ENCODE assay signal across 8 cellular contexts in genomic region chrX:118975831-118976598, GRCh38. TPM values are rescaled to one million over a fixed set of nuclear protein-coding genes. Genes with fewer than 3 reads are reported as not detected.
DNase-seq lines count a peak whose midpoint lies in the region; ATAC-seq and TF ChIP-seq lines count a peak whose summit lies in the region.

No MANE protein-coding gene starts in this region.

- H3K9me3 Mint-ChIP-seq in activated naive CD8-positive, alpha-beta T cell treated with anti-CD3 and anti-CD28 coated beads, Interleukin-2, amount 10 ng/mL, durations not matched to agents 7 days and 5 days = no peaks in the 10 kb centered on the region

- H3K4me1 Mint-ChIP-seq in activated naive CD8-positive, alpha-beta T cell treated with anti-CD3 and anti-CD28 coated beads, Interleukin-2, amount 10 ng/mL, durations not matched to agents 7 days and 5 days = peaks cover 6% of the 10 kb centered on the region

- DNase-seq in SIG-M5 treated with dmso at 0.1 percent for 504 hours (lab: John Stamatoyannopoulos, UW; ENCODE audit: unreplicated experiment) = peak; percentile 74
- DNase-seq in SIG-M5 (lab: John Stamatoyannopoulos, UW) = no peak
- DNase-seq in SKM-1 (lab: John Stamatoyannopoulos, UW; ENCODE audit: unreplicated experiment) = peak; percentile 19
- peak; percentile 53 for DNase-seq in activated naive CD8-positive, alpha-beta T cell treated with anti-CD3 and anti-CD28 coated beads, Interleukin-2, amount 10 ng/mL, durations not matched to agents 7 days and 5 days
- DNase-seq in heart left ventricle = peak; percentile 35 to 83 (median 72)
- peak; percentile 88 to 95 for DNase-seq in psoas muscle
- DNase-seq in vagina (ENCODE audit: extremely low spot score in 2 of 2) = peak in 1 of 2 donors; percentile 94

- peak overlapping the region; percentile 84 for H3K27ac Mint-ChIP-seq in activated naive CD8-positive, alpha-beta T cell treated with anti-CD3 and anti-CD28 coated beads, Interleukin-2, amount 10 ng/mL, durations not matched to agents 7 days and 5 days

- WGBS in heart left ventricle, 4 donors = 0 to 47% (median 19%) methylated on average over 33 to 64 of the region's 64 CpGs
- WGBS in psoas muscle, 3 donors = 0 to 32% (median 0%) methylated on average over 23 to 61 of the region's 64 CpGs

- peak overlapping the region; percentile 86 for H3K4me3 Mint-ChIP-seq in activated naive CD8-positive, alpha-beta T cell treated with anti-CD3 and anti-CD28 coated beads, Interleukin-2, amount 10 ng/mL, durations not matched to agents 7 days and 5 days

- H3K4me1 ChIP-seq in heart left ventricle = peaks cover 0 to 21% (median 1%) of the 10 kb centered on the region in 12 donors
- H3K4me1 ChIP-seq in psoas muscle = no peaks in the 10 kb centered on the region
- peaks cover 16% of the 10 kb centered on the region for H3K4me1 ChIP-seq in vagina

- peak; percentile 46 for ATAC-seq in activated naive CD8-positive, alpha-beta T cell treated with anti-CD3 and anti-CD28 coated beads, Interleukin-2, amount 10 ng/mL, durations not matched to agents 7 days and 5 days (ENCODE audit: low read depth)
- peak; percentile 56 to 80 (median 76) for ATAC-seq in heart left ventricle
- peak; percentile 81 to 87 (median 84) for ATAC-seq in psoas muscle
- ATAC-seq in HG02938 (IDR thresholded peaks at IDR 0.05; ENCODE audit: unreplicated experiment) = no peak

- POLR2A ChIA-PET in activated naive CD8-positive, alpha-beta T cell treated with anti-CD3 and anti-CD28 coated beads, Interleukin-2, amount 10 ng/mL, durations not matched to agents 7 days and 5 days (lab: Charles Lee) = no interaction called here

- H3K36me3 ChIP-seq in heart left ventricle = no peaks in the 10 kb centered on the region
- peaks cover 0 to 35% of the 10 kb centered on the region in 2 donors for H3K36me3 ChIP-seq in psoas muscle (ENCODE audit: insufficient read depth in 1 of 2, low read depth in 1 of 2)
- no peaks in the 10 kb centered on the region for H3K36me3 ChIP-seq in vagina

- TF ChIP-seq CTCF in heart left ventricle (IDR thresholded peaks at IDR 0.05) (no peak), psoas muscle (IDR thresholded peaks at IDR 0.05) (no peak), vagina (IDR thresholded peaks at IDR 0.05) (no peak)

- H3K27me3 ChIP-seq in heart left ventricle (peaks cover 0 to 20% (median 0%) of the 10 kb centered on the region in 9 donors), psoas muscle (ENCODE audit: insufficient read depth in 3 of 3, low read length in 2 of 3) (peaks cover 0 to 15% (median 0%) of the 10 kb centered on the region in 3 donors), vagina (no peaks in the 10 kb centered on the region)

- H3K27ac ChIP-seq in heart left ventricle (peak overlapping the region in 10 of 12 donors; percentile 8 to 87 (median 55)), psoas muscle (peak overlapping the region; percentile 97), vagina (peak overlapping the region; percentile 69)

- H3K27me3 Mint-ChIP-seq in activated naive CD8-positive, alpha-beta T cell treated with anti-CD3 and anti-CD28 coated beads, Interleukin-2, amount 10 ng/mL, durations not matched to agents 7 days and 5 days = peaks cover 21% of the 10 kb centered on the region

- TF ChIP-seq POLR2A in heart left ventricle (IDR thresholded peaks at IDR 0.05) (no peak), vagina (IDR thresholded peaks at IDR 0.05) (no peak)

- intact Hi-C loops in heart left ventricle (cut with DNase I) (loop anchor here in 1 of 10 donors (10.0 kb wide), 1 partner anchor 131 kb away; no protein-coding TSS in a partner anchor), psoas muscle (cut with DNase I) (loop anchor here (2.0 to 10.0 kb wide), 2 partner anchors 111 kb away; no protein-coding TSS in a partner anchor), vagina (cut with DNase I) (no loop called here)

- no peaks in the 10 kb centered on the region for H3K9me3 ChIP-seq in heart left ventricle
- H3K9me3 ChIP-seq in psoas muscle = no peaks in the 10 kb centered on the region
- no peaks in the 10 kb centered on the region for H3K9me3 ChIP-seq in vagina

- H3K4me3 ChIP-seq in heart left ventricle (peak overlapping the region; percentile 23 to 78 (median 60)), psoas muscle (peak overlapping the region; percentile 85), vagina (peak overlapping the region; percentile 52 to 54)

- no peaks in the 10 kb centered on the region for H3K36me3 Mint-ChIP-seq in activated naive CD8-positive, alpha-beta T cell treated with anti-CD3 and anti-CD28 coated beads, Interleukin-2, amount 10 ng/mL, durations not matched to agents 7 days and 5 days

RNA-seq across cellular contexts. Expression of gene LONRF3, which starts 1.6 kb away (rescaled TPM):
- total RNA-seq in activated naive CD8-positive, alpha-beta T cell treated with anti-CD3 and anti-CD28 coated beads, Interleukin-2, amount 10 ng/mL, durations not matched to agents 7 days and 5 days = 1 to 10 TPM; 1.6 TPM
- total RNA-seq in heart left ventricle (1 to 10 TPM; 1.3 to 8.3 (median 2.1) TPM), psoas muscle (10 to 100 TPM in 3 of 4 donors, 1 to 10 TPM in 1; 9.4 to 55.8 (median 27.3) TPM), vagina (9.8 TPM)
- polyA plus RNA-seq in heart left ventricle (1 to 10 TPM in 1 of 2 donors, under 1 TPM in 1; 0.50 to 1.4 TPM), psoas muscle (10 to 100 TPM in 2 of 3 donors, 1 to 10 TPM in 1; 8.4 to 20.2 (median 15.5) TPM)
